Comparison of ENCODE assay signal across 8 cellular contexts in the genomic region with DNA sequence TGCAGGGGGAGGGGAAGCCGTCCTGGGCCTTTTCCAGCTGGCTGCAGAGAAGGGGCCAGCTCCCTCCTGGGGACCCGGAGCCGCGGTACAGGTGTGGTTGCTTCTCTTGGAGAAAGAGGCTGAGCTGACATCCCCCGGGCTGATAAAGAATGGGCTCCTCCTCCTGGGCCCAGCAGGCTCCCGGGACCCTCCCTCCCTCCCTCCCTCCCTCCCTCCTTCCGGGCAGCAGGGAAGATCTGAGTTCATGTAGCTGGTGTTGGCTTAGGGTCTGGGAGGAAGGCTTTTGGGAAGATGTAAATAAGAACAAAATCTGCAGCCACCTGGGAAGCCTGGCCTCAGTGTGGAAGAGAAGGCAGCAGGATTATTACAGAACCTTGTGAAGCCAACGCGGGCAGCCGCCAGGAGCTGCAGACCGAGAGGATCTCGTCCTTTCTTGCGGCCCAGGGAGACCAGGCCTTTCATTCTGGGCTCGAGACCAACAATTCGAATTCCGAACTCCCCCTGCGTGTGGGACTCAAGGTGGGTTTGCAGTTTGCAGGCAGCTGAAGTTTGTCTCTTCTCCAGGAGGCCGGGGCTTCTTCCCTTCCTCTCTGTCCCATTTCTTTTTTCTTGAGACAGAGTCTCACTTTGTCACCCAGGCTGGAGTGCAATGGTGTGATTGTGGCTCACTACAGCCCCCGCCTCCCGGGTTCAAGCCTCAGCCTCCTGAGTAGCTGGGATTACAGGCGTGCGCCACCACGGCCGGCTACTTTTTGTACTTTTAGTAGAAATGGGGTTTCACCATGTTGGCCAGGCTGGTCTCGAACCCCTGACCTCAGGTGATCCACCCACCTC. TPM values are rescaled to one million over a fixed set of nuclear protein-coding genes. Genes with fewer than 3 reads are reported as not detected.
DNase-seq lines count a peak whose midpoint lies in the region; TF ChIP-seq lines count a peak whose summit lies in the region.

A gene with protein sequence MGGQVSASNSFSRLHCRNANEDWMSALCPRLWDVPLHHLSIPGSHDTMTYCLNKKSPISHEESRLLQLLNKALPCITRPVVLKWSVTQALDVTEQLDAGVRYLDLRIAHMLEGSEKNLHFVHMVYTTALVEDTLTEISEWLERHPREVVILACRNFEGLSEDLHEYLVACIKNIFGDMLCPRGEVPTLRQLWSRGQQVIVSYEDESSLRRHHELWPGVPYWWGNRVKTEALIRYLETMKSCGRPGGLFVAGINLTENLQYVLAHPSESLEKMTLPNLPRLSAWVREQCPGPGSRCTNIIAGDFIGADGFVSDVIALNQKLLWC (plus strand): TSS at position 216 of the 834 bp plus-strand sequence. CDS start 2,807 bp downstream, outside the sequence.

- TF ChIP-seq CTCF in GM13977 (IDR thresholded peaks at IDR 0.05; ENCODE audit: extremely low read depth, insufficient read depth, missing control alignments) (no peak), OCI-LY1 (IDR thresholded peaks at IDR 0.05; ENCODE audit: low read length) (no peak), endodermal cell (conservative IDR thresholded peaks at IDR 0.05) (no peak)

- no peaks in the 10 kb centered on the region for H3K9me2 ChIP-seq in OCI-LY1 (ENCODE audit: low read depth, low read length)

- POLR2A ChIA-PET in HEK293T (lab: Yijun Ruan, JAX), result no interaction called here

- H3K4me2 ChIP-seq in OCI-LY1 (ENCODE audit: low read length), result peak within 1 kb of the TSS; percentile 36

- H3K4me1 Mint-ChIP-seq in endodermal cell, result peaks cover 8% of the 10 kb centered on the region

- no peaks in the 10 kb centered on the region for H3K79me2 ChIP-seq in OCI-LY1 (ENCODE audit: insufficient read depth, low read length)

- no peaks in the 10 kb centered on the region; the same call in 1 of the 2 replicates for H3F3A ChIP-seq in OCI-LY1 (ENCODE audit: insufficient read depth, low read length)

- H3K9me3 ChIP-seq in OCI-LY1 (ENCODE audit: low read length) (no peaks in the 10 kb centered on the region), endodermal cell (ENCODE audit: control insufficient read depth, low read length) (no peaks in the 10 kb centered on the region), mesodermal cell (ENCODE audit: control insufficient read depth, low read length) (no peaks in the 10 kb centered on the region)

- H3K27me3 ChIP-seq in OCI-LY1 (ENCODE audit: insufficient read depth, low read length) (peaks cover 4% of the 10 kb centered on the region; the same call in 1 of the 2 replicates), endodermal cell (ENCODE audit: control insufficient read depth, insufficient read depth, low read length, poor library complexity, severe bottlenecking) (no peaks in the 10 kb centered on the region)

- no peaks in the 10 kb centered on the region for H4K20me1 ChIP-seq in OCI-LY1 (ENCODE audit: insufficient read depth, low read length)

- H3K4me3 Mint-ChIP-seq in endodermal cell, result peak within 1 kb of the TSS; percentile 81

- H3K4me3 ChIP-seq in OCI-LY1 (ENCODE audit: low read depth, low read length, poor library complexity, severe bottlenecking) (peak within 1 kb of the TSS; percentile 55), endodermal cell (ENCODE audit: low read length) (peak within 1 kb of the TSS; percentile 89), mesodermal cell (ENCODE audit: extremely low read depth, insufficient read depth, low read length, poor library complexity, severe bottlenecking) (peak within 1 kb of the TSS; percentile 47)

- DNase-seq in GM13977 (ENCODE audit: low spot score) (peak; percentile 85), endodermal cell (peak; percentile 97), NCI-H524 treated with DMSO at 0.1 percent for 48 hours (lab: John Stamatoyannopoulos, UW) (no peak), nucleus accumbens (lab: John Stamatoyannopoulos, UW) (no peak), HEK293T (ENCODE audit: extremely low spot score) (no peak)
- DNase-seq in effector CD8-positive, alpha-beta T cell (lab: John Stamatoyannopoulos, UW), result no peak

- H3K9ac ChIP-seq in OCI-LY1 (ENCODE audit: low read length) (peak within 1 kb of the TSS; percentile 36), endodermal cell (ENCODE audit: extremely low read depth, low read length, poor library complexity, severe bottlenecking) (peak within 1 kb of the TSS; percentile 74)

- no peak within 1 kb of the TSS for H2AFZ ChIP-seq in OCI-LY1 (ENCODE audit: low read length)

- in situ Hi-C loops in GM13977 (cut with MboI; ENCODE audit: low pct_unique_long_range_greater_than_20kb, low sequenced_read_pairs, unreplicated experiment), result no loop called here

- no peaks in the 10 kb centered on the region for H3K27me3 Mint-ChIP-seq in endodermal cell (ENCODE audit: insufficient read depth)

- peaks cover 24% of the 10 kb centered on the region; the same call in 1 of the 2 replicates for H3K36me3 ChIP-seq in OCI-LY1 (ENCODE audit: insufficient read depth, low read length)
- peaks cover 26% of the 10 kb centered on the region for H3K36me3 ChIP-seq in endodermal cell (ENCODE audit: control insufficient read depth, insufficient read depth, low read length)
- H3K36me3 ChIP-seq in mesodermal cell (ENCODE audit: control insufficient read depth, insufficient read depth, low read length), result peaks cover 27% of the 10 kb centered on the region

- 20 to 38% methylated on average over 16 to 23 of the region's 25 CpGs for WGBS in endodermal cell (ENCODE audit: insufficient coverage in 1 of 2, insufficient read length in 1 of 2), 2 experiments
- 28 to 31% methylated on average over 17 of the region's 25 CpGs for WGBS in mesodermal cell (ENCODE audit: insufficient coverage in 2 of 2), 2 experiments

- peak within 1 kb of the TSS; percentile 87 for H3K27ac ChIP-seq in OCI-LY1 (ENCODE audit: low read depth, low read length, poor library complexity, severe bottlenecking)
- peak within 1 kb of the TSS; percentile 80 for H3K27ac ChIP-seq in endodermal cell (ENCODE audit: low read depth, low read length)
- H3K27ac ChIP-seq in mesodermal cell (ENCODE audit: low read depth, low read length, severe bottlenecking), result peak within 1 kb of the TSS; percentile 89

- no peaks in the 10 kb centered on the region for H3K9me3 Mint-ChIP-seq in endodermal cell

- H3K27ac Mint-ChIP-seq in endodermal cell, result peak within 1 kb of the TSS; percentile 96

- H3K4me1 ChIP-seq in OCI-LY1 (ENCODE audit: insufficient read depth, low read length, severe bottlenecking), result peaks cover 34% of the 10 kb centered on the region
- H3K4me1 ChIP-seq in endodermal cell (ENCODE audit: control insufficient read depth, insufficient read depth, low read length), result peaks cover 4% of the 10 kb centered on the region
- H3K4me1 ChIP-seq in mesodermal cell (ENCODE audit: control insufficient read depth, insufficient read depth, low read length, poor library complexity, severe bottlenecking), result no peaks in the 10 kb centered on the region

- CTCF ChIA-PET in HEK293T (lab: Yijun Ruan, JAX), result no interaction called here

- peaks cover 30% of the 10 kb centered on the region for H3K36me3 Mint-ChIP-seq in endodermal cell (ENCODE audit: low read depth)

TF ChIP-seq in HEK293T, 16 proteins besides CTCF, POLR2A, EP300 and RAD21:
- no peak for TF ChIP-seq BHLHE40 (IDR thresholded peaks at IDR 0.05; ENCODE audit: borderline replicate concordance)
- no peak for TF ChIP-seq FOXA1 (IDR thresholded peaks at IDR 0.05)
- no peak for TF ChIP-seq SP1 (IDR thresholded peaks at IDR 0.05)
- TF ChIP-seq ELF4 (IDR thresholded peaks at IDR 0.05), result no peak
- TF ChIP-seq LEF1 (IDR thresholded peaks at IDR 0.05; ENCODE audit: borderline replicate concordance), result no peak
- no peak for TF ChIP-seq FOXM1 (IDR thresholded peaks at IDR 0.05; ENCODE audit: borderline replicate concordance)
- no peak for TF ChIP-seq FOXK2 (IDR thresholded peaks at IDR 0.05)
- no peak for TF ChIP-seq NFRKB (IDR thresholded peaks at IDR 0.05)
- TF ChIP-seq CTBP1 (IDR thresholded peaks at IDR 0.05; ENCODE audit: borderline replicate concordance), result no peak
- TF ChIP-seq ZNF384 (IDR thresholded peaks at IDR 0.05), result no peak
- TF ChIP-seq HDGF (IDR thresholded peaks at IDR 0.05; ENCODE audit: borderline replicate concordance), result no peak
- TF ChIP-seq, protein P1, sequence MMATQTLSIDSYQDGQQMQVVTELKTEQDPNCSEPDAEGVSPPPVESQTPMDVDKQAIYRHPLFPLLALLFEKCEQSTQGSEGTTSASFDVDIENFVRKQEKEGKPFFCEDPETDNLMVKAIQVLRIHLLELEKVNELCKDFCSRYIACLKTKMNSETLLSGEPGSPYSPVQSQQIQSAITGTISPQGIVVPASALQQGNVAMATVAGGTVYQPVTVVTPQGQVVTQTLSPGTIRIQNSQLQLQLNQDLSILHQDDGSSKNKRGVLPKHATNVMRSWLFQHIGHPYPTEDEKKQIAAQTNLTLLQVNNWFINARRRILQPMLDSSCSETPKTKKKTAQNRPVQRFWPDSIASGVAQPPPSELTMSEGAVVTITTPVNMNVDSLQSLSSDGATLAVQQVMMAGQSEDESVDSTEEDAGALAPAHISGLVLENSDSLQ (IDR thresholded peaks at IDR 0.05), result no peak
- no peak for TF ChIP-seq TARDBP (IDR thresholded peaks at IDR 0.05)
- TF ChIP-seq SUZ12 (IDR thresholded peaks at IDR 0.05), result no peak
- no peak for TF ChIP-seq ARNT (IDR thresholded peaks at IDR 0.05)
- TF ChIP-seq L3MBTL2 (conservative IDR thresholded peaks at IDR 0.05), result no peak

RNA-seq across cellular contexts. Expression of the gene that starts here (rescaled TPM):
- 10 to 100 TPM; 70.3 to 96.9 TPM for total RNA-seq in endodermal cell
- 63.9 TPM for polyA plus RNA-seq in endodermal cell (2013, experiment 1 of 2)
- polyA plus RNA-seq in endodermal cell (2013, experiment 2 of 2), result 64.7 TPM
- 38.6 TPM for polyA plus RNA-seq in mesodermal cell (2013, experiment 1 of 2)
- polyA plus RNA-seq in mesodermal cell (2013, experiment 2 of 2), result 29.2 TPM

Comparison
In these comparisons a context has a peak if more than half of its experiments do, and no peak if none do; other contexts are left out.
1. DNase-seq: peak in GM13977 (single experiment) and endodermal cell (single experiment); none in NCI-H524 treated with DMSO at 0.1 percent for 48 hours (single experiment), effector CD8-positive, alpha-beta T cell (single experiment), nucleus accumbens (0 of 56) and HEK293T (single experiment).
2. Peak in every context shown above with its lines, with median percentiles within 50 percentile points of each other: H3K27ac ChIP-seq and H3K4me3 ChIP-seq.